In the genomic region with DNA sequence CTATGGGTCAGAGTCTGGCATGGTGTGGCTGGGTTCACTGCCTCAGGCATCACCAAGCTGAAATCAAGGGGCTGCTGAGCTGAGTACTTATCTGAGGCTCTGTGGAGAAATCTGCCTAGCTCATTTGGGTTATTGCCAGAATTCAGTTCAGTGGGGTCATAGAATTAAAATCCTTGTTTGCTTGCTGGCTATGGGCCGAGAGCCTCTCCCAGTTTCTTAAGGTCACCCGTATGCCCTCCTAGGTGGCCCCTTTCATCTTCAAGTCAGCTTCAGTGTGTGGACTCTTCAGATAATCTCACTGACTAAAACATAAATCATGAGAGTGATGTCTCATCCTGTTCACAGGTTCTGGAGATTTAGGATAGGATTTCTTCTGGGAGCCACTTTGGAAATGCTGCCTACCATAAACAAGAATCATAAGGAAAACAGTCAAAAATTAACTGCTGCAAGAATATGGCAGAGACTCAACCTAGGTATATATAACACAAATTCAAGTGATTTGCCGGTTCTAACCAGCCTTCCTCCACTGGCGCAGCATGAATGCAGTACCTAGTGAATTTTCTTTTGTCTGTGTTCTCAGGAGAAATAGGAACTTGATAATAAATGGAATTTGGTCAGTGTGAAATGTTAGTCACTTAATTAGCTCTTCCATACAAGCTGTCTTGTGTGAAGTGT, we compare ENCODE assay signal across 16 cellular contexts. TPM values are rescaled to one million over a fixed set of nuclear protein-coding genes. Genes with fewer than 3 reads are reported as not detected.
A peak's percentile ranks its signal among the peaks of the same experiment; 100 is the strongest.
DNase-seq lines count a peak whose midpoint lies in the region; ATAC-seq and TF ChIP-seq lines count a peak whose summit lies in the region.
"Had no signal": no experiment of that assay in that cellular context is flagged by ENCODE, and none has a peak within 500 bp of the region (broad histone marks: within the 10 kb centered on the region; RNA-seq: fewer than 3 reads in every experiment).

No MANE protein-coding gene starts in this region.

- H3K9me3 ChIP-seq in SK-N-SH: no peaks in the 10 kb centered on the region
- no peaks in the 10 kb centered on the region for H3K9me3 ChIP-seq in WERI-Rb-1 (ENCODE audit: severe bottlenecking)
- no peaks in the 10 kb centered on the region for H3K9me3 ChIP-seq in transverse colon
- H3K9me3 ChIP-seq in gastrocnemius medialis: no peaks in the 10 kb centered on the region
- H3K9me3 ChIP-seq: gastroesophageal sphincter, MG63, tibial artery had no signal

- no peaks in the 10 kb centered on the region for H3K4me1 Mint-ChIP-seq in activated CD4-positive, alpha-beta memory T cell treated with anti-CD3 and anti-CD28 coated beads, Interleukin-2, amount 10 ng/mL, durations not matched to agents 7 days and 5 days

- POLR2A ChIA-PET in SK-N-SH (lab: Yijun Ruan, JAX): no interaction called here
- POLR2A ChIA-PET in activated CD4-positive, alpha-beta memory T cell treated with anti-CD3 and anti-CD28 coated beads, Interleukin-2, amount 10 ng/mL, durations not matched to agents 7 days and 5 days (lab: Charles Lee): no interaction called here

- H3K4me1 ChIP-seq in SK-N-SH (ENCODE audit: control insufficient read depth in 1 of 2, insufficient read depth in 2 of 2, low read depth in 1 of 2, low read length in 1 of 2): peaks cover 0 to 5% of the 10 kb centered on the region in 2 experiments; a peak in 2 of 4 replicates
- H3K4me1 ChIP-seq in transverse colon: peaks cover 4 to 27% (median 11%) of the 10 kb centered on the region in 4 donors
- peaks cover 0 to 3% of the 10 kb centered on the region in 2 donors for H3K4me1 ChIP-seq in gastrocnemius medialis
- H3K4me1 ChIP-seq: tibial artery had no signal

- no peaks in the 10 kb centered on the region for H3K9me3 Mint-ChIP-seq in activated CD4-positive, alpha-beta memory T cell treated with anti-CD3 and anti-CD28 coated beads, Interleukin-2, amount 10 ng/mL, durations not matched to agents 7 days and 5 days
- H3K9me3 Mint-ChIP-seq: neural crest cell had no signal

- ATAC-seq in SK-N-SH treated with all-trans-retinoic acid at 6 μM for 48 hours (no peak), left lobe of liver (peak; percentile 35), gastrocnemius medialis (no peak)
- ATAC-seq: gastroesophageal sphincter had no signal

- no peak for TF ChIP-seq RAD21 in SK-N-SH (IDR thresholded peaks at IDR 0.05; ENCODE audit: low read length)

- no peak overlapping the region for H3K9ac ChIP-seq in SK-N-SH

- H3K27ac Mint-ChIP-seq in activated CD4-positive, alpha-beta memory T cell treated with anti-CD3 and anti-CD28 coated beads, Interleukin-2, amount 10 ng/mL, durations not matched to agents 7 days and 5 days: no peak overlapping the region

- H3K36me3 Mint-ChIP-seq in activated CD4-positive, alpha-beta memory T cell treated with anti-CD3 and anti-CD28 coated beads, Interleukin-2, amount 10 ng/mL, durations not matched to agents 7 days and 5 days (ENCODE audit: low read depth): no peaks in the 10 kb centered on the region

- no peak overlapping the region for H3K4me3 ChIP-seq in SK-N-SH (ENCODE audit: low read depth in 2 of 2, low read length in 1 of 2)
- no peak overlapping the region for H3K4me3 ChIP-seq in WERI-Rb-1 (ENCODE audit: low read depth, low read length)
- H3K4me3 ChIP-seq in transverse colon: no peak overlapping the region
- H3K4me3 ChIP-seq in gastrocnemius medialis: no peak overlapping the region
- H3K4me3 ChIP-seq: gastroesophageal sphincter, MG63, tibial artery had no signal

- TF ChIP-seq CTCF in SK-N-SH (IDR thresholded peaks at IDR 0.05) (no peak), WERI-Rb-1 (IDR thresholded peaks at IDR 0.05; ENCODE audit: low read depth, low read length) (no peak), transverse colon (IDR thresholded peaks at IDR 0.05) (no peak), gastrocnemius medialis (IDR thresholded peaks at IDR 0.05 in 4 of 5, conservative IDR thresholded peaks at IDR 0.05 in 1 of 5) (no peak)

- in situ Hi-C loops in transverse colon (cut with MboI; ENCODE audit: low pct_ligation_motif_present in 1 of 4, low pct_unique_long_range_greater_than_20kb in 1 of 4, low sequenced_read_pairs in 3 of 4): no loop called here
- in situ Hi-C loops in gastrocnemius medialis (cut with MboI; ENCODE audit: low sequenced_read_pairs in 4 of 4): no loop called here

- H3K27me3 Mint-ChIP-seq in activated CD4-positive, alpha-beta memory T cell treated with anti-CD3 and anti-CD28 coated beads, Interleukin-2, amount 10 ng/mL, durations not matched to agents 7 days and 5 days: peaks cover 8% of the 10 kb centered on the region

- CTCF ChIA-PET in SK-N-SH (lab: Yijun Ruan, JAX): interaction anchor here (1.3 kb wide), 2 partner anchors 56 to 96 kb away, joined by 3 to 7 read pairs; no protein-coding TSS in a partner anchor
- CTCF ChIA-PET in activated CD4-positive, alpha-beta memory T cell treated with anti-CD3 and anti-CD28 coated beads, Interleukin-2, amount 10 ng/mL, durations not matched to agents 7 days and 5 days (lab: Charles Lee): no interaction called here

- intact Hi-C loops in transverse colon (cut with DNase I; ENCODE audit: low total_unique reads): no loop called here
- intact Hi-C loops in gastrocnemius medialis (cut with DNase I; ENCODE audit: low total_unique reads): no loop called here

- TF ChIP-seq EP300 in SK-N-SH (IDR thresholded peaks at IDR 0.05; ENCODE audit: borderline replicate concordance in 1 of 2, low read depth in 1 of 2, low read length in 1 of 2): no peak
- no peak for TF ChIP-seq EP300 in transverse colon (IDR thresholded peaks at IDR 0.05; ENCODE audit: low read depth)

- H4K20me1 ChIP-seq in SK-N-SH (ENCODE audit: insufficient read depth): no peaks in the 10 kb centered on the region

- no peaks in the 10 kb centered on the region for H3K9me2 ChIP-seq in SK-N-SH

- no peaks in the 10 kb centered on the region for H3K79me2 ChIP-seq in SK-N-SH (ENCODE audit: insufficient read depth)

- no peak overlapping the region for H2AFZ ChIP-seq in SK-N-SH (ENCODE audit: low read depth)

- H3K4me3 Mint-ChIP-seq in activated CD4-positive, alpha-beta memory T cell treated with anti-CD3 and anti-CD28 coated beads, Interleukin-2, amount 10 ng/mL, durations not matched to agents 7 days and 5 days: no peak overlapping the region
- H3K4me3 Mint-ChIP-seq: neural crest cell had no signal

- WGBS in SK-N-SH (ENCODE audit: low lambda C conversion rate): 77% methylated on average over 4 of the region's 4 CpGs
- 39 to 62% methylated on average over 2 to 4 of the region's 4 CpGs for WGBS in transverse colon (ENCODE audit: low coverage in 1 of 2), 2 donors

- no peak overlapping the region for H3K4me2 ChIP-seq in SK-N-SH

- peak; percentile 39 for DNase-seq in SK-N-SH
- peak; percentile 42 for DNase-seq in WERI-Rb-1
- peak; percentile 59 for DNase-seq in left lobe of liver (ENCODE audit: low spot score)
- peak; percentile 31 for DNase-seq in transverse colon
- DNase-seq in gastrocnemius medialis: no peak
- DNase-seq in NCI-H187 (lab: John Stamatoyannopoulos, UW): no peak
- DNase-seq in activated CD4-positive, alpha-beta memory T cell treated with anti-CD3 and anti-CD28 coated beads, Interleukin-2, amount 10 ng/mL, durations not matched to agents 7 days and 5 days: no peak
- DNase-seq: MG63, NCI-H345, RPMI8226, tibial artery had no signal

- H3K36me3 ChIP-seq in SK-N-SH (replicated peaks in 1 of 2; ENCODE audit: control insufficient read depth in 1 of 2, insufficient read depth in 2 of 2, low read length in 1 of 2): no peaks in the 10 kb centered on the region
- H3K36me3 ChIP-seq in WERI-Rb-1: no peaks in the 10 kb centered on the region
- H3K36me3 ChIP-seq in transverse colon: no peaks in the 10 kb centered on the region
- no peaks in the 10 kb centered on the region for H3K36me3 ChIP-seq in gastrocnemius medialis
- H3K36me3 ChIP-seq: gastroesophageal sphincter, MG63, tibial artery had no signal

- H3K27ac ChIP-seq in SK-N-SH (ENCODE audit: low read depth in 2 of 2, low read length in 1 of 2) (no peak overlapping the region), WERI-Rb-1 (no peak overlapping the region), transverse colon (peak overlapping the region; percentile 7 to 45 (median 24)), gastrocnemius medialis (peak overlapping the region in 2 of 4 donors; percentile 20 to 37)
- H3K27ac ChIP-seq: gastroesophageal sphincter, tibial artery had no signal

- TF ChIP-seq POLR2A in transverse colon (IDR thresholded peaks at IDR 0.05) (no peak), gastrocnemius medialis (IDR thresholded peaks at IDR 0.05) (no peak)

- H3K27me3 ChIP-seq in SK-N-SH (ENCODE audit: insufficient read depth) (no peaks in the 10 kb centered on the region), WERI-Rb-1 (ENCODE audit: insufficient read depth, low read depth, severe bottlenecking) (no peaks in the 10 kb centered on the region), transverse colon (no peaks in the 10 kb centered on the region), gastrocnemius medialis (no peaks in the 10 kb centered on the region)
- H3K27me3 ChIP-seq: gastroesophageal sphincter, MG63, tibial artery had no signal

- no peaks in the 10 kb centered on the region for H3F3A ChIP-seq in SK-N-SH (replicated peaks; ENCODE audit: insufficient read depth)

TF ChIP-seq in SK-N-SH, 30 proteins besides CTCF, POLR2A, EP300 and RAD21:
- TF ChIP-seq FOSL2 (IDR thresholded peaks at IDR 0.05; ENCODE audit: borderline replicate concordance, low read depth) (no peak), NRF1 (IDR thresholded peaks at IDR 0.05; ENCODE audit: low read depth, low read length) (no peak), SIN3A (IDR thresholded peaks at IDR 0.05; ENCODE audit: borderline replicate concordance, low read depth, low read length) (no peak), RCOR1 (IDR thresholded peaks at IDR 0.05; ENCODE audit: low read length) (no peak)

TF ChIP-seq in SK-N-SH treated with all-trans-retinoic acid at 6 μM for 48 hours, 23 proteins besides CTCF, POLR2A, EP300 and RAD21 (continues in another document):
- TF ChIP-seq TCF4 (CRISPR knock-in tag; IDR thresholded peaks at IDR 0.05; ENCODE audit: borderline replicate concordance): no peak
- no peak for TF ChIP-seq ISL1 (CRISPR knock-in tag; IDR thresholded peaks at IDR 0.05)
- no peak for TF ChIP-seq ZC3H10 (CRISPR knock-in tag; IDR thresholded peaks at IDR 0.05)

RNA-seq across cellular contexts. Expression of a gene that starts 5.3 kb away (rescaled TPM):
- polyA plus RNA-seq in SK-N-SH (2012; rRNA removed): not detected in 2 replicates
- 0.03 and 0.12 TPM in 2 replicates for polyA plus RNA-seq in SK-N-SH (2012; cell fraction: cytosol; rRNA removed)
- polyA plus RNA-seq in SK-N-SH (2012; cell fraction: nucleus; rRNA removed): 0.02 TPM in 1 of 2 replicates, not detected in the other
- total RNA-seq in left lobe of liver: 1,073 TPM
- 10 to 100 TPM in 1 of 4 donors, 1 to 10 TPM in 1, under 1 TPM in 1, not detected in 1; 0.80 to 19.5 (median 7.0) TPM for total RNA-seq in transverse colon
- 10 to 100 TPM in 1 of 4 donors, 1 to 10 TPM in 2, under 1 TPM in 1; 0.85 to 10.6 (median 5.4) TPM for total RNA-seq in gastrocnemius medialis
- total RNA-seq in activated CD4-positive, alpha-beta memory T cell treated with anti-CD3 and anti-CD28 coated beads, Interleukin-2, amount 10 ng/mL, durations not matched to agents 7 days and 5 days: not detected
- total RNA-seq: A673, kidney epithelial cell had no signal

Comparison
In these comparisons a context has a peak if more than half of its experiments do, and no peak if none do; other contexts are left out.
1. DNase-seq: peak in SK-N-SH (single experiment), WERI-Rb-1 (single experiment), left lobe of liver (single experiment) and transverse colon (single experiment); none in gastrocnemius medialis (0 of 2), NCI-H187 (0 of 2) and activated CD4-positive, alpha-beta memory T cell treated with anti-CD3 and anti-CD28 coated beads, Interleukin-2, amount 10 ng/mL, durations not matched to agents 7 days and 5 days (single experiment).
2. H3K27ac ChIP-seq: peak in transverse colon (4 of 4); none in SK-N-SH (0 of 2) and WERI-Rb-1 (single experiment).
3. RNA of a gene that starts 5.3 kb away (total RNA-seq): 1,073 TPM in left lobe of liver (single experiment); 0.85 to 10.6 TPM in gastrocnemius medialis, 0.80 to 19.5 TPM in transverse colon and not detected in activated CD4-positive, alpha-beta memory T cell treated with anti-CD3 and anti-CD28 coated beads, Interleukin-2, amount 10 ng/mL, durations not matched to agents 7 days and 5 days; every median in the first group is over 10 times any median in the second.